In genomic region chr12:120719496-120720233, GRCh38 we compare ENCODE assay signal across 17 cellular contexts. TPM values are rescaled to one million over a fixed set of nuclear protein-coding genes. Genes with fewer than 3 reads are reported as not detected.
A peak's percentile ranks its signal among the peaks of the same experiment; 100 is the strongest.
DNase-seq lines count a peak whose midpoint lies in the region; ATAC-seq, FAIRE-seq and TF ChIP-seq lines count a peak whose summit lies in the region.
"Had no signal": no experiment of that assay in that cellular context is flagged by ENCODE, and none has a peak within 500 bp of the region (broad histone marks: within the 10 kb centered on the region; RNA-seq: fewer than 3 reads in every experiment).

No MANE protein-coding gene starts in this region.

- H3K27me3 ChIP-seq in K562 (ENCODE audit: control insufficient read depth in 2 of 2, insufficient read depth in 2 of 2, low read length in 2 of 2): no peaks in the 10 kb centered on the region
- H3K27me3 ChIP-seq: ovary, tibial artery had no signal

- BruUV-seq in K562 (replicated peaks; lab: Mats Ljungman, UMichigan): no TSS peak

- no peaks in the 10 kb centered on the region for H3K9me1 ChIP-seq in K562 (ENCODE audit: control insufficient read depth, insufficient read depth, low read length)

- TF ChIP-seq EP300 in K562 (IDR thresholded peaks at IDR 0.05; ENCODE audit: low read length): no peak

- intact Hi-C loops in left ventricle myocardium superior (cut with micrococcal nuclease): no loop called here
- intact Hi-C loops in left cardiac atrium (cut with DNase I): loop anchor here in 1 of 2 donors (5.0 kb wide), 2 partner anchors 72 to 137 kb away; partner anchors contain the start of gene POP5
- intact Hi-C loops in K562 (cut with micrococcal nuclease): no loop called here
- intact Hi-C loops in mucosa of descending colon (cut with DNase I, micrococcal nuclease): loop anchor here in 1 of 2 donors (5.0 to 10.0 kb wide), 2 partner anchors 72 to 135 kb away; partner anchors contain the start of gene POP5
- intact Hi-C loops in posterior vena cava (cut with DNase I): no loop called here

- TF ChIP-seq CTCF in K562 (IDR thresholded peaks at IDR 0.05 in 2 of 3, conservative IDR thresholded peaks at IDR 0.05 in 1 of 3; ENCODE audit: insufficient read depth in 2 of 3, low read depth in 1 of 3, low read length in 3 of 3): no peak
- no peak for TF ChIP-seq CTCF in mucosa of descending colon (IDR thresholded peaks at IDR 0.05)

- WGBS in K562 (ENCODE audit: insufficient coverage, low coverage, missing lambda C conversion rate): 35% methylated on average over 11 of the region's 11 CpGs

- H4K20me1 ChIP-seq in K562 (replicated peaks; ENCODE audit: control insufficient read depth, insufficient read depth, low read length): peaks cover 8% of the 10 kb centered on the region; the same call in 1 of the 2 replicates

- H3K9ac ChIP-seq in K562 (ENCODE audit: insufficient read depth in 1 of 2, low read depth in 2 of 2, low read length in 2 of 2): peak overlapping the region; percentile 36 to 83; a peak in 2 of 4 replicates

- TF ChIP-seq RAD21 in K562 (CRISPR knock-in tag; conservative IDR thresholded peaks at IDR 0.05 in 1 of 2, IDR thresholded peaks at IDR 0.05 in 1 of 2): no peak

- in situ Hi-C loops in K562 (cut with MboI): no loop called here

- no peak for FAIRE-seq in K562 (lab: Jason Lieb, UNC)
- FAIRE-seq: GM12891 had no signal

- H3K4me1 ChIP-seq in K562 (replicated peaks in 1 of 2; ENCODE audit: control insufficient read depth in 2 of 2, insufficient read depth in 2 of 2, low read length in 2 of 2) (peaks cover 22 to 32% of the 10 kb centered on the region in 2 experiments; a peak in 4 of 5 replicates), mucosa of descending colon (ENCODE audit: low read depth) (peaks cover 23% of the 10 kb centered on the region)

- no peak overlapping the region for H2AFZ ChIP-seq in K562 (ENCODE audit: low read depth, low read length)

- CTCF ChIA-PET in K562 (lab: Yijun Ruan, JAX; ENCODE audit: low intra/inter-chr PET ratio): no interaction called here

- DNase-seq in left ventricle myocardium superior (no peak), left cardiac atrium (no peak), K562 (ENCODE audit: extremely low read depth in 1 of 4, low spot score in 3 of 4) (peak in 1 of 4 experiments; percentile 39), mucosa of descending colon (no peak), iPS-NIHi7 (ENCODE audit: extremely low spot score) (no peak), NCI-H82 (lab: John Stamatoyannopoulos, UW) (no peak), SHP77 (lab: John Stamatoyannopoulos, UW) (no peak), posterior vena cava (ENCODE audit: low spot score) (no peak)
- DNase-seq: activated CD4-positive, alpha-beta memory T cell treated with anti-CD3 and anti-CD28 coated beads for 36 hours; activated gamma-delta T cell treated with Interleukin-2 at 50 U/mL for 16 hours; DND-41; mesendoderm; NCI-H526; ovary had no signal

- no peaks in the 10 kb centered on the region for H3K79me2 ChIP-seq in K562 (ENCODE audit: control insufficient read depth, insufficient read depth, low read length)

- ATAC-seq in left ventricle myocardium superior: peak; percentile 11
- ATAC-seq in left cardiac atrium: no peak
- ATAC-seq in K562: peak; percentile 66
- ATAC-seq in mucosa of descending colon: peak; percentile 40
- ATAC-seq: Panc1 had no signal

- peak overlapping the region; percentile 58 for H3K27ac ChIP-seq in K562 (ENCODE audit: extremely low read depth, low read depth, low read length)
- H3K27ac ChIP-seq: ovary, tibial artery had no signal

- no peak overlapping the region for H3K4me3 ChIP-seq in K562
- no peak overlapping the region for H3K4me3 ChIP-seq in mucosa of descending colon
- H3K4me3 ChIP-seq: ovary, tibial artery had no signal

- no peak for TF ChIP-seq POLR2A in K562 (conservative IDR thresholded peaks at IDR 0.05)

- POLR2A ChIA-PET in K562 (lab: Yijun Ruan, JAX): interaction anchor here (0.7 to 2.4 kb wide), 7 partner anchors 8 to 532 kb away, joined by 3 to 22 read pairs (median 3); partner anchors contain the start of genes RNU4-1, RNU4-2 and UNC119B

- H3K4me2 ChIP-seq in K562 (ENCODE audit: insufficient read depth, low read length): peak overlapping the region; percentile 47; the same call in 1 of the 2 replicates

- H3K9me3 ChIP-seq in K562 (replicated peaks; ENCODE audit: control insufficient read depth, insufficient read depth, low read depth, low read length): no peaks in the 10 kb centered on the region
- H3K9me3 ChIP-seq in mucosa of descending colon: no peaks in the 10 kb centered on the region
- H3K9me3 ChIP-seq: ovary, tibial artery had no signal

- H3K36me3 ChIP-seq in K562 (ENCODE audit: control insufficient read depth, insufficient read depth, low read length) (peaks cover 80% of the 10 kb centered on the region), mucosa of descending colon (ENCODE audit: low read depth) (no peaks in the 10 kb centered on the region)
- H3K36me3 ChIP-seq: ovary had no signal

RNA-seq across cellular contexts. Expression of gene ACADS, which starts 6.0 kb away (rescaled TPM):
- total RNA-seq in left ventricle myocardium superior (108 TPM), left cardiac atrium (10 to 100 TPM; 49.4 to 52.0 TPM), K562 (2014; rRNA removed) (20.2 and 20.3 TPM in 2 replicates), K562 (2014; rRNA removed; fragmentation: Illumina TruSeq; extraction: Trizol) (2.1 and 3.1 TPM in 2 replicates), K562 (2015; rRNA removed; fragmentation: Illumina TruSeq; extraction: Trizol) (8.8 and 9.0 TPM in 2 replicates), K562 (2021) (17.2 and 18.5 TPM in 2 replicates), mucosa of descending colon (100 to 1,000 TPM in 2 of 3 donors, 10 to 100 TPM in 1; 84.8 to 175 (median 129) TPM), posterior vena cava (10 to 100 TPM; 12.3 to 15.7 TPM)
- 6.2 and 32.9 TPM in 2 replicates for total RNA-seq in K562 (2011; cell fraction: chromatin; rRNA removed; ENCODE audit: low replicate concordance)
- total RNA-seq in K562 (2011; cell fraction: nucleolus; rRNA removed): 34.2 and 46.8 TPM in 2 replicates
- 17.8 and 18.3 TPM in 2 replicates for total RNA-seq in K562 (2011; cell fraction: nucleoplasm; rRNA removed)
- polyA plus RNA-seq in K562 (2011; rRNA removed) (13.6 and 14.1 TPM in 2 replicates), K562 (2014; fragmentation: Illumina TruSeq; extraction: Trizol) (3.3 and 8.3 TPM in 2 replicates), K562 (2014; fragmentation: Nextera tagmentation; extraction: Ambion mirVana) (under 1 TPM; 0.06 to 0.14 TPM), K562 (2014; rRNA removed) (18.3 and 20.3 TPM in 2 replicates)
- 15.7 and 34.6 TPM in 2 replicates for polyA plus RNA-seq in K562 (2011; cell fraction: cytosol; rRNA removed)
- polyA plus RNA-seq in K562 (2011; cell fraction: nucleus; rRNA removed): 34.9 and 56.3 TPM in 2 replicates
- polyA plus RNA-seq in K562 (2012): 10.1 and 22.2 TPM in 2 replicates
- 2.3 and 3.0 TPM in 2 replicates for polyA minus RNA-seq in K562 (2011; rRNA and poly(A)+ RNA removed)
- 10.6 and 11.6 TPM in 2 replicates for polyA minus RNA-seq in K562 (2011; cell fraction: cytosol; rRNA and poly(A)+ RNA removed)
- 11.1 and 14.4 TPM in 2 replicates for polyA minus RNA-seq in K562 (2011; cell fraction: nucleus; rRNA and poly(A)+ RNA removed)

RNA-seq across cellular contexts. Expression of gene UNC119B, which starts 9.4 kb away (rescaled TPM):
- 13.2 TPM for total RNA-seq in left ventricle myocardium superior
- total RNA-seq in left cardiac atrium: 10 to 100 TPM; 14.2 to 18.2 TPM
- 18.7 and 28.7 TPM in 2 replicates for total RNA-seq in K562 (2011; cell fraction: chromatin; rRNA removed; ENCODE audit: low replicate concordance)
- 23.0 and 27.2 TPM in 2 replicates for total RNA-seq in K562 (2011; cell fraction: nucleolus; rRNA removed)
- total RNA-seq in K562 (2011; cell fraction: nucleoplasm; rRNA removed): 21.1 and 23.8 TPM in 2 replicates
- total RNA-seq in K562 (2014; rRNA removed): 14.6 and 15.1 TPM in 2 replicates
- 11.9 and 13.8 TPM in 2 replicates for total RNA-seq in K562 (2014; rRNA removed; fragmentation: Illumina TruSeq; extraction: Trizol)
- total RNA-seq in K562 (2015; rRNA removed; fragmentation: Illumina TruSeq; extraction: Trizol): 9.2 and 9.3 TPM in 2 replicates
- 22.2 and 25.0 TPM in 2 replicates for total RNA-seq in K562 (2021)
- polyA plus RNA-seq in K562 (2011; rRNA removed): 26.5 and 34.5 TPM in 2 replicates
- 23.8 and 27.8 TPM in 2 replicates for polyA plus RNA-seq in K562 (2011; cell fraction: cytosol; rRNA removed)
- 28.8 and 32.2 TPM in 2 replicates for polyA plus RNA-seq in K562 (2011; cell fraction: nucleus; rRNA removed)
- 17.9 and 20.1 TPM in 2 replicates for polyA plus RNA-seq in K562 (2012)
- 16.5 and 19.5 TPM in 2 replicates for polyA plus RNA-seq in K562 (2014; fragmentation: Illumina TruSeq; extraction: Trizol)
- polyA plus RNA-seq in K562 (2014; fragmentation: Nextera tagmentation; extraction: Ambion mirVana): 1 to 10 TPM; 4.0 to 6.5 TPM
- polyA plus RNA-seq in K562 (2014; rRNA removed): 20.2 and 21.6 TPM in 2 replicates
- polyA minus RNA-seq in K562 (2011; rRNA and poly(A)+ RNA removed): 28.0 and 45.8 TPM in 2 replicates
- polyA minus RNA-seq in K562 (2011; cell fraction: cytosol; rRNA and poly(A)+ RNA removed): 13.2 and 21.8 TPM in 2 replicates
- 17.6 and 18.5 TPM in 2 replicates for polyA minus RNA-seq in K562 (2011; cell fraction: nucleus; rRNA and poly(A)+ RNA removed)
- total RNA-seq in mucosa of descending colon: 10 to 100 TPM; 20.5 to 26.7 (median 23.3) TPM
- 10 to 100 TPM; 20.6 to 21.3 TPM for total RNA-seq in posterior vena cava

RNA-seq across cellular contexts. Expression of gene MLEC, which starts 32.7 kb away (rescaled TPM):
- total RNA-seq in left ventricle myocardium superior (130 TPM), left cardiac atrium (100 to 1,000 TPM; 166 to 173 TPM), K562 (2014; rRNA removed) (57.8 and 63.6 TPM in 2 replicates), K562 (2014; rRNA removed; fragmentation: Illumina TruSeq; extraction: Trizol) (90.7 and 93.1 TPM in 2 replicates), K562 (2015; rRNA removed; fragmentation: Illumina TruSeq; extraction: Trizol) (102 and 108 TPM in 2 replicates), K562 (2021) (92.9 and 104 TPM in 2 replicates), mucosa of descending colon (100 to 1,000 TPM; 166 to 281 (median 272) TPM), posterior vena cava (100 to 1,000 TPM in 1 of 2 donors, 10 to 100 TPM in 1; 92.5 to 132 TPM)
- total RNA-seq in K562 (2011; cell fraction: chromatin; rRNA removed; ENCODE audit: low replicate concordance): 88.8 and 90.6 TPM in 2 replicates
- total RNA-seq in K562 (2011; cell fraction: nucleolus; rRNA removed): 52.4 and 69.7 TPM in 2 replicates
- total RNA-seq in K562 (2011; cell fraction: nucleoplasm; rRNA removed): 97.0 and 104 TPM in 2 replicates
- polyA plus RNA-seq in K562 (2011; rRNA removed) (40.2 and 51.9 TPM in 2 replicates), K562 (2014; fragmentation: Illumina TruSeq; extraction: Trizol) (73.7 and 94.6 TPM in 2 replicates), K562 (2014; fragmentation: Nextera tagmentation; extraction: Ambion mirVana) (10 to 100 TPM; 18.5 to 20.5 TPM), K562 (2014; rRNA removed) (40.9 and 45.3 TPM in 2 replicates)
- polyA plus RNA-seq in K562 (2011; cell fraction: cytosol; rRNA removed): 11.9 and 30.2 TPM in 2 replicates
- 22.8 and 31.1 TPM in 2 replicates for polyA plus RNA-seq in K562 (2011; cell fraction: nucleus; rRNA removed)
- 51.4 and 67.7 TPM in 2 replicates for polyA plus RNA-seq in K562 (2012)
- polyA minus RNA-seq in K562 (2011; rRNA and poly(A)+ RNA removed): 68.4 and 73.2 TPM in 2 replicates
- 40.9 and 51.9 TPM in 2 replicates for polyA minus RNA-seq in K562 (2011; cell fraction: cytosol; rRNA and poly(A)+ RNA removed)
- polyA minus RNA-seq in K562 (2011; cell fraction: nucleus; rRNA and poly(A)+ RNA removed): 6.3 and 17.9 TPM in 2 replicates

Comparison
In these comparisons a context has a peak if more than half of its experiments do, and no peak if none do; other contexts are left out.
1. ATAC-seq: peak in left ventricle myocardium superior (single experiment), K562 (single experiment) and mucosa of descending colon (single experiment); none in left cardiac atrium (0 of 2).